1 cellular context compared by ENCODE assay signal in the genomic region with DNA sequence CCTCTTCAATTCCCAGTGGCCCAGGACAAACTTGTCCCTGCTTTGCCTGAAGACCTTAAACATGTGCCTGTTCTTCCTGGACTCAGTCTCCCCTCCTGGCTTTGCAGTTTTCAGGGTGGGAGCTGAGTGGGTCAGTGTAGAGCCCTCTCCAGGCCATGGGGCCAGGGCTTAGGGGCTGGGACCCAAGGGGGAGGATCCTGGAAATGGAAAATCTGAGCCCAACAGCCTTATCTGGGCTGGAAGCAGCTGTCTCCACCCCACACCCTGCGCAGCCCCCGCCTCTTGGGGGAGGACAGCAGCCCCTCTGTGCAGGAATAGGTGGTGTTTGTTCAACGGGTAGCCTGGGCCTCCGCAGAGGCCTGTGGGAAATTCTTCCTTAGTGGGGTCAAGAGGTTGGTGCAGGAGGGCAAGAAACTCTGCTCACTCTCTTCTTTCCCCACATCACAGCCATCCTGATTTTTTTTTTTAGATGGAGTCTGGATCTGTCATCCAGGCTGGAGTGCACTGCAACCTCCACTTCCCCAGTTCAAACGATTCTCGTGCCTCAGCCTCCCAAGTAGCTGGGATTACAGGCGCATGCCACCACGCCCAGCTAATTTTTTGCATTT.
TF ChIP-seq lines count a peak whose summit lies in the region.

No MANE protein-coding gene starts in this region.

TF ChIP-seq in K562, 482 proteins besides CTCF, POLR2A, EP300 and RAD21:
- TF ChIP-seq PTRF (tag; IDR thresholded peaks at IDR 0.05): no peak
- no peak for TF ChIP-seq SMARCC2 (IDR thresholded peaks at IDR 0.05; ENCODE audit: low read depth)
- no peak for TF ChIP-seq ELF4 (CRISPR knock-in tag; IDR thresholded peaks at IDR 0.05)
- TF ChIP-seq, protein P1, sequence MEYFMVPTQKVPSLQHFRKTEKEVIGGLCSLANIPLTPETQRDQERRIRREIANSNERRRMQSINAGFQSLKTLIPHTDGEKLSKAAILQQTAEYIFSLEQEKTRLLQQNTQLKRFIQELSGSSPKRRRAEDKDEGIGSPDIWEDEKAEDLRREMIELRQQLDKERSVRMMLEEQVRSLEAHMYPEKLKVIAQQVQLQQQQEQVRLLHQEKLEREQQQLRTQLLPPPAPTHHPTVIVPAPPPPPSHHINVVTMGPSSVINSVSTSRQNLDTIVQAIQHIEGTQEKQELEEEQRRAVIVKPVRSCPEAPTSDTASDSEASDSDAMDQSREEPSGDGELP (CRISPR knock-in tag; IDR thresholded peaks at IDR 0.05; ENCODE audit: borderline replicate concordance): peak; percentile 38; the same call in 1 of the 2 replicates
- TF ChIP-seq CHD1 (IDR thresholded peaks at IDR 0.05; ENCODE audit: low read length): no peak
- TF ChIP-seq, protein P2, sequence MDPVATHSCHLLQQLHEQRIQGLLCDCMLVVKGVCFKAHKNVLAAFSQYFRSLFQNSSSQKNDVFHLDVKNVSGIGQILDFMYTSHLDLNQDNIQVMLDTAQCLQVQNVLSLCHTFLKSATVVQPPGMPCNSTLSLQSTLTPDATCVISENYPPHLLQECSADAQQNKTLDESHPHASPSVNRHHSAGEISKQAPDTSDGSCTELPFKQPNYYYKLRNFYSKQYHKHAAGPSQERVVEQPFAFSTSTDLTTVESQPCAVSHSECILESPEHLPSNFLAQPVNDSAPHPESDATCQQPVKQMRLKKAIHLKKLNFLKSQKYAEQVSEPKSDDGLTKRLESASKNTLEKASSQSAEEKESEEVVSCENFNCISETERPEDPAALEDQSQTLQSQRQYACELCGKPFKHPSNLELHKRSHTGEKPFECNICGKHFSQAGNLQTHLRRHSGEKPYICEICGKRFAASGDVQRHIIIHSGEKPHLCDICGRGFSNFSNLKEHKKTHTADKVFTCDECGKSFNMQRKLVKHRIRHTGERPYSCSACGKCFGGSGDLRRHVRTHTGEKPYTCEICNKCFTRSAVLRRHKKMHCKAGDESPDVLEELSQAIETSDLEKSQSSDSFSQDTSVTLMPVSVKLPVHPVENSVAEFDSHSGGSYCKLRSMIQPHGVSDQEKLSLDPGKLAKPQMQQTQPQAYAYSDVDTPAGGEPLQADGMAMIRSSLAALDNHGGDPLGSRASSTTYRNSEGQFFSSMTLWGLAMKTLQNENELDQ (CRISPR knock-in tag; IDR thresholded peaks at IDR 0.05; ENCODE audit: borderline replicate concordance): no peak
